1 cellular context compared by ENCODE assay signal in genomic region chr1:35451125-35451528, GRCh38.
TF ChIP-seq lines count a peak whose summit lies in the region.

No MANE protein-coding gene starts in this region.

TF ChIP-seq in HCT116, 20 proteins besides CTCF, POLR2A, EP300 and RAD21 (continued from another document):
- TF ChIP-seq ZBTB33 (IDR thresholded peaks at IDR 0.05; ENCODE audit: extremely low read depth, insufficient replicate concordance, low read length) (no peak), ATF3 (IDR thresholded peaks at IDR 0.05) (no peak), SIN3A (IDR thresholded peaks at IDR 0.05; ENCODE audit: low read depth) (no peak), EZH2phosphoT487 (IDR thresholded peaks at IDR 0.05; ENCODE audit: borderline replicate concordance) (no peak), SP1 (IDR thresholded peaks at IDR 0.05; ENCODE audit: low read depth) (no peak)
